ENCODE assay signal across 9 cellular contexts in genomic region chr19:40970396-40971325, GRCh38. TPM values are rescaled to one million over a fixed set of nuclear protein-coding genes. Genes with fewer than 3 reads are reported as not detected.
DNase-seq lines count a peak whose midpoint lies in the region; ATAC-seq lines count a peak whose summit lies in the region.
"Not testable (repeated sequence)": the region's sequence is repeated elsewhere in the genome, so short reads cannot be mapped to it uniquely, and the experiment has no call there.
"Had no signal": no experiment of that assay in that cellular context is flagged by ENCODE, and none has a peak within 500 bp of the region (broad histone marks: within the 10 kb centered on the region; RNA-seq: fewer than 3 reads in every experiment).

No MANE protein-coding gene starts in this region.

- H3K27me3 Mint-ChIP-seq in central memory CD8-positive, alpha-beta T cell, result not testable (repeated sequence)

- not testable (repeated sequence) for H3K4me3 ChIP-seq in BLaER1; Jurkat, Clone E6-1 (ENCODE audit: low read length)

- H3K27ac ChIP-seq in BLaER1, result not testable (repeated sequence)

- peak; percentile 71 for ATAC-seq in central memory CD8-positive, alpha-beta T cell (replicated peaks; ENCODE audit: extremely low read depth, poor library complexity, severe bottlenecking)

- H3K9me3 Mint-ChIP-seq in central memory CD8-positive, alpha-beta T cell, result not testable (repeated sequence)

- not testable (repeated sequence) for H4K20me1 ChIP-seq in BLaER1

- H3K36me3 ChIP-seq in BLaER1, result not testable (repeated sequence)

- not testable (repeated sequence) for H3K36me3 Mint-ChIP-seq in central memory CD8-positive, alpha-beta T cell (ENCODE audit: insufficient read depth)

- H3K27me3 ChIP-seq in BLaER1, result not testable (repeated sequence)

- peak; percentile 93 for DNase-seq in Jurkat, Clone E6-1 (ENCODE audit: low read depth, low spot score)
- peak in 3 of 5 experiments; percentile 11 to 82 (median 61) for DNase-seq in T-helper 2 cell
- peak; percentile 8 to 11 for DNase-seq in activated CD4-positive, alpha-beta T cell treated with anti-CD3 and anti-CD28 coated beads, Interleukin-2, amount 50 U/mL, for 4 hours
- peak; percentile 50 for DNase-seq in activated T-cell treated with anti-CD3 and anti-CD28 coated beads, Interleukin-2, amount 50 U/mL, for 1 hour
- DNase-seq in activated naive CD4-positive, alpha-beta T cell treated with Interleukin-2 at 50 U/mL for 16 hours, result peak; percentile 2
- peak in 1 of 2 donors; percentile 31 for DNase-seq in central memory CD8-positive, alpha-beta T cell (ENCODE audit: low spot score in 2 of 2)
- DNase-seq in stimulated activated CD4-positive, alpha-beta T cell treated with anti-CD3 and anti-CD28 coated beads, Interleukin-4, amount 100 ng/mL, for 24 hours, result peak; percentile 13

- H3K27ac Mint-ChIP-seq in central memory CD8-positive, alpha-beta T cell (ENCODE audit: low read depth), result peak overlapping the region; percentile 42

- H3K4me2 ChIP-seq in BLaER1, result peak overlapping the region; percentile 45

- not testable (repeated sequence) for H3K9ac ChIP-seq in BLaER1

- H3K9me3 ChIP-seq in BLaER1, result not testable (repeated sequence)

- H3K4me3 Mint-ChIP-seq in central memory CD8-positive, alpha-beta T cell, result peak overlapping the region; percentile 46

- H3K4me1 ChIP-seq in BLaER1, result peaks cover 19% of the 10 kb centered on the region

- peaks cover 31% of the 10 kb centered on the region for H3K4me1 Mint-ChIP-seq in central memory CD8-positive, alpha-beta T cell

RNA-seq across cellular contexts. Expression of gene CYP2B6, which starts 20.4 kb away (rescaled TPM):
- not detected for polyA plus RNA-seq in Jurkat, Clone E6-1 (2012; ENCODE audit: insufficient read depth, insufficient read length)
- polyA plus RNA-seq: BJ had no signal
